1 cellular context compared by ENCODE assay signal in the genomic region with DNA sequence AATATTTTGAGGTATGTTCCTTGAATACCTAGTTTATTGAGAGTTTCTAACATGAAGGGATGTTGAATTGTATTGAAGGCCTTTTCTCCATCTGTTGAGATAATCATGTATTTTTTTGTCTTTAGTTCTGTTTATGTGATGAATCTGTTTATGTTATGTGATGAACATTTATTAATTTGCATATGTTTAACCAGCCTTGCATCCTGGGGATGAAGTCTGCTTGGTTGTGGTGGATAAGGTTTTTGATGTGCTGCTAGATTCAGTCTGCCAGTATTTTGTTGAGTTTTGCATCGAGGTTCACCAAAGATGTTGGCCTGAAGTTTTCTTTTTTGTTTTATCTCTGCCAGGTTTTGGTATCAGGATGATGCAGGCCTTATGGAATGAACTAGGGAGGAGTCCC.
A peak's percentile ranks its signal among the peaks of the same experiment; 100 is the strongest.
TF ChIP-seq lines count a peak whose summit lies in the region.

No MANE protein-coding gene starts in this region.

TF ChIP-seq in K562, 482 proteins besides CTCF, POLR2A, EP300 and RAD21:
- TF ChIP-seq CBFA2T3 (IDR thresholded peaks at IDR 0.05) (peak; percentile 34), TAL1 (IDR thresholded peaks at IDR 0.05) (peak; percentile 6; the same call in 1 of the 2 replicates), ILK (tag; IDR thresholded peaks at IDR 0.05; ENCODE audit: borderline replicate concordance, low read depth) (no peak), DNMT1 (IDR thresholded peaks at IDR 0.05) (0 out of 2 replicates have a peak, but pooled peaks have one; percentile 28), ARID1B (IDR thresholded peaks at IDR 0.05) (0 out of 2 replicates have a peak, but pooled peaks have one; percentile 13)
- TF ChIP-seq, protein P1, sequence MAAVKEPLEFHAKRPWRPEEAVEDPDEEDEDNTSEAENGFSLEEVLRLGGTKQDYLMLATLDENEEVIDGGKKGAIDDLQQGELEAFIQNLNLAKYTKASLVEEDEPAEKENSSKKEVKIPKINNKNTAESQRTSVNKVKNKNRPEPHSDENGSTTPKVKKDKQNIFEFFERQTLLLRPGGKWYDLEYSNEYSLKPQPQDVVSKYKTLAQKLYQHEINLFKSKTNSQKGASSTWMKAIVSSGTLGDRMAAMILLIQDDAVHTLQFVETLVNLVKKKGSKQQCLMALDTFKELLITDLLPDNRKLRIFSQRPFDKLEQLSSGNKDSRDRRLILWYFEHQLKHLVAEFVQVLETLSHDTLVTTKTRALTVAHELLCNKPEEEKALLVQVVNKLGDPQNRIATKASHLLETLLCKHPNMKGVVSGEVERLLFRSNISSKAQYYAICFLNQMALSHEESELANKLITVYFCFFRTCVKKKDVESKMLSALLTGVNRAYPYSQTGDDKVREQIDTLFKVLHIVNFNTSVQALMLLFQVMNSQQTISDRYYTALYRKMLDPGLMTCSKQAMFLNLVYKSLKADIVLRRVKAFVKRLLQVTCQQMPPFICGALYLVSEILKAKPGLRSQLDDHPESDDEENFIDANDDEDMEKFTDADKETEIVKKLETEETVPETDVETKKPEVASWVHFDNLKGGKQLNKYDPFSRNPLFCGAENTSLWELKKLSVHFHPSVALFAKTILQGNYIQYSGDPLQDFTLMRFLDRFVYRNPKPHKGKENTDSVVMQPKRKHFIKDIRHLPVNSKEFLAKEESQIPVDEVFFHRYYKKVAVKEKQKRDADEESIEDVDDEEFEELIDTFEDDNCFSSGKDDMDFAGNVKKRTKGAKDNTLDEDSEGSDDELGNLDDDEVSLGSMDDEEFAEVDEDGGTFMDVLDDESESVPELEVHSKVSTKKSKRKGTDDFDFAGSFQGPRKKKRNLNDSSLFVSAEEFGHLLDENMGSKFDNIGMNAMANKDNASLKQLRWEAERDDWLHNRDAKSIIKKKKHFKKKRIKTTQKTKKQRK (IDR thresholded peaks at IDR 0.05; ENCODE audit: borderline replicate concordance, low read depth, low read length), result no peak
TF ChIP-seq in K562: peak in this region for 4.
